13 cellular contexts compared by ENCODE assay signal in genomic region chr16:71610447-71610846, GRCh38. TPM values are rescaled to one million over a fixed set of nuclear protein-coding genes. Genes with fewer than 3 reads are reported as not detected.
"Had no signal": no experiment of that assay in that cellular context is flagged by ENCODE, and none has a peak within 500 bp of the region (broad histone marks: within the 10 kb centered on the region; RNA-seq: fewer than 3 reads in every experiment).

No MANE protein-coding gene starts in this region.

- H3K36me3 ChIP-seq: gastrocnemius medialis, heart right ventricle, pancreas, transverse colon had no signal

- DNase-seq: gastrocnemius medialis had no signal

- H3K27me3 ChIP-seq: pancreas had no signal

- H3K27ac Mint-ChIP-seq: activated CD4-positive, alpha-beta T cell treated with anti-CD3 and anti-CD28 coated beads for 36 hours; activated CD8-positive, alpha-beta T cell treated with anti-CD3 and anti-CD28 coated beads, Interleukin-2, amount 10 ng/mL, durations not matched to agents 7 days and 5 days; activated T-helper 1 cell treated with anti-CD3 and anti-CD28 coated beads, Interleukin-12 subunit alpha, Interleukin-12 subunit beta, Interleukin-2, Interleukin-4 antibody, amounts not matched to agents 30 ng/mL and 10 ng/mL and 1 ng/mL, durations not matched to agents 14 hours and 24 hours and 36 hours had no signal

- H3K4me1 ChIP-seq: gastrocnemius medialis, pancreas had no signal

- H3K9me3 ChIP-seq: gastrocnemius medialis, heart right ventricle, pancreas, transverse colon had no signal

- ATAC-seq: gastrocnemius medialis had no signal

- H3K27ac ChIP-seq: coronary artery, gastrocnemius medialis, heart right ventricle, pancreas, transverse colon, VCaP had no signal

- H3K4me3 Mint-ChIP-seq: activated CD4-positive, alpha-beta T cell treated with anti-CD3 and anti-CD28 coated beads for 36 hours; activated CD8-positive, alpha-beta T cell treated with anti-CD3 and anti-CD28 coated beads, Interleukin-2, amount 10 ng/mL, durations not matched to agents 7 days and 5 days; activated T-helper 1 cell treated with anti-CD3 and anti-CD28 coated beads, Interleukin-12 subunit alpha, Interleukin-12 subunit beta, Interleukin-2, Interleukin-4 antibody, amounts not matched to agents 30 ng/mL and 10 ng/mL and 1 ng/mL, durations not matched to agents 14 hours and 24 hours and 36 hours had no signal

- H3K4me3 ChIP-seq: coronary artery, gastrocnemius medialis, heart right ventricle, pancreas, transverse colon had no signal

- H3K9me3 Mint-ChIP-seq: activated T-helper 1 cell treated with anti-CD3 and anti-CD28 coated beads, Interleukin-12 subunit alpha, Interleukin-12 subunit beta, Interleukin-2, Interleukin-4 antibody, amounts not matched to agents 30 ng/mL and 10 ng/mL and 1 ng/mL, durations not matched to agents 14 hours and 24 hours and 36 hours had no signal

RNA-seq across cellular contexts. Expression of gene MARVELD3, which starts 15.5 kb away (rescaled TPM):
- total RNA-seq: activated CD4-positive, alpha-beta T cell treated with anti-CD3 and anti-CD28 coated beads for 36 hours; activated CD8-positive, alpha-beta T cell treated with anti-CD3 and anti-CD28 coated beads, Interleukin-2, amount 10 ng/mL, durations not matched to agents 7 days and 5 days; activated T-helper 1 cell treated with anti-CD3 and anti-CD28 coated beads, Interleukin-12 subunit alpha, Interleukin-12 subunit beta, Interleukin-2, Interleukin-4 antibody, amounts not matched to agents 30 ng/mL and 10 ng/mL and 1 ng/mL, durations not matched to agents 14 hours and 24 hours and 36 hours; fibroblast of lung; heart right ventricle; subcutaneous adipose tissue had no signal
- polyA plus RNA-seq: fibroblast of lung had no signal

RNA-seq across cellular contexts. Expression of gene TAT, which starts 33.6 kb away (rescaled TPM):
- total RNA-seq: activated CD4-positive, alpha-beta T cell treated with anti-CD3 and anti-CD28 coated beads for 36 hours; activated CD8-positive, alpha-beta T cell treated with anti-CD3 and anti-CD28 coated beads, Interleukin-2, amount 10 ng/mL, durations not matched to agents 7 days and 5 days; activated T-helper 1 cell treated with anti-CD3 and anti-CD28 coated beads, Interleukin-12 subunit alpha, Interleukin-12 subunit beta, Interleukin-2, Interleukin-4 antibody, amounts not matched to agents 30 ng/mL and 10 ng/mL and 1 ng/mL, durations not matched to agents 14 hours and 24 hours and 36 hours; astrocyte; fibroblast of lung; heart right ventricle had no signal
- polyA plus RNA-seq: fibroblast of lung, heart right ventricle, keratinocyte had no signal
